8 cellular contexts compared by ENCODE assay signal in the genomic region with DNA sequence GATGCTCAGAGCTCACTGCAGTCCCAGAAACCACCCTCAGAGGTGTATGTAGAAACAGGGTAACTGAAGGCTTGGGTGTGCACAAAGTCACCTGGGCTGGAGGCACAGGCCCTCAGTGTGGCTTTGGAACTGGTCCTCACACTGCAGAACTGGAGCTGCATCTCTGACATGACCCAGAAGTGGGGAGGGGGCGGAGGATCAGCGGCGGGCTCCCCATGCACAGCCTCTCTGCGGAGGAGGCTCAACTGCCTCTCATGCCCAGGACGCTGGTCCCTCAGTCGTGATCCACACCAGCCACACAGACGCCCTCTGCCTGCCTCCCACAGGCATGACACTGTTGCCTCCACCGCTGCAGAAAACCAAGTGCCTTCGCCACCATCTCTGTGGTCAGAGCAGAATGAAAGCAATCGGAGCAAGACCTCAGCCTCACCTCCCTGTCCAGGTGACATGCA.
A peak's percentile ranks its signal among the peaks of the same experiment; 100 is the strongest.
DNase-seq lines count a peak whose midpoint lies in the region; ATAC-seq lines count a peak whose summit lies in the region.

No MANE protein-coding gene starts in this region.

- H3K27ac Mint-ChIP-seq in activated naive CD4-positive, alpha-beta T cell treated with anti-CD3 and anti-CD28 coated beads for 36 hours: no peak overlapping the region
- no peak overlapping the region for H3K27ac Mint-ChIP-seq in natural killer cell treated with Interleukin-12 subunit alpha and Interleukin-12 subunit beta and Interleukin-15 and Interleukin-18, amount 100 ng/mL, for 72 hours

- intact Hi-C loops in activated naive CD4-positive, alpha-beta T cell treated with anti-CD3 and anti-CD28 coated beads for 36 hours (cut with micrococcal nuclease): no loop called here

- DNase-seq in activated naive CD4-positive, alpha-beta T cell treated with anti-CD3 and anti-CD28 coated beads for 36 hours: peak; percentile 27
- DNase-seq in activated naive CD4-positive, alpha-beta T cell (lab: John Stamatoyannopoulos, UW): no peak
- peak; percentile 2 for DNase-seq in MV-4-11 (lab: John Stamatoyannopoulos, UW)
- peak; percentile 70 for DNase-seq in ecto neural progenitor cell (ENCODE audit: low spot score)
- no peak for DNase-seq in natural killer cell treated with Interleukin-12 subunit alpha and Interleukin-12 subunit beta and Interleukin-15 and Interleukin-18, amount 100 ng/mL, for 72 hours (ENCODE audit: low spot score)
- DNase-seq in D341Med (ENCODE audit: low spot score): no peak

- CTCF ChIA-PET in activated naive CD4-positive, alpha-beta T cell treated with anti-CD3 and anti-CD28 coated beads for 36 hours (lab: Charles Lee): no interaction called here

- ATAC-seq in natural killer cell treated with Interleukin-12 subunit alpha and Interleukin-12 subunit beta and Interleukin-15 and Interleukin-18, amount 100 ng/mL, for 72 hours: peak; percentile 38 to 66
- ATAC-seq in GM19452 (IDR thresholded peaks at IDR 0.05; ENCODE audit: unreplicated experiment) (no peak), GM18909 (IDR thresholded peaks at IDR 0.05; ENCODE audit: poor library complexity, unreplicated experiment) (no peak)

- peaks cover 2% of the 10 kb centered on the region for H3K9me3 Mint-ChIP-seq in activated naive CD4-positive, alpha-beta T cell treated with anti-CD3 and anti-CD28 coated beads for 36 hours
- H3K9me3 Mint-ChIP-seq in natural killer cell treated with Interleukin-12 subunit alpha and Interleukin-12 subunit beta and Interleukin-15 and Interleukin-18, amount 100 ng/mL, for 72 hours: no peaks in the 10 kb centered on the region

- H3K4me3 Mint-ChIP-seq in activated naive CD4-positive, alpha-beta T cell treated with anti-CD3 and anti-CD28 coated beads for 36 hours: no peak overlapping the region
- no peak overlapping the region for H3K4me3 Mint-ChIP-seq in natural killer cell treated with Interleukin-12 subunit alpha and Interleukin-12 subunit beta and Interleukin-15 and Interleukin-18, amount 100 ng/mL, for 72 hours

- no peaks in the 10 kb centered on the region for H3K36me3 Mint-ChIP-seq in activated naive CD4-positive, alpha-beta T cell treated with anti-CD3 and anti-CD28 coated beads for 36 hours (ENCODE audit: low read depth)
- H3K36me3 Mint-ChIP-seq in natural killer cell treated with Interleukin-12 subunit alpha and Interleukin-12 subunit beta and Interleukin-15 and Interleukin-18, amount 100 ng/mL, for 72 hours: no peaks in the 10 kb centered on the region

- H3K27me3 Mint-ChIP-seq in activated naive CD4-positive, alpha-beta T cell treated with anti-CD3 and anti-CD28 coated beads for 36 hours (ENCODE audit: low read depth): peaks cover 35% of the 10 kb centered on the region
- H3K27me3 Mint-ChIP-seq in natural killer cell treated with Interleukin-12 subunit alpha and Interleukin-12 subunit beta and Interleukin-15 and Interleukin-18, amount 100 ng/mL, for 72 hours: peaks cover 35 to 56% of the 10 kb centered on the region in 2 donors

- H3K4me1 Mint-ChIP-seq in activated naive CD4-positive, alpha-beta T cell treated with anti-CD3 and anti-CD28 coated beads for 36 hours (ENCODE audit: low read depth): peaks cover 4% of the 10 kb centered on the region
- H3K4me1 Mint-ChIP-seq in natural killer cell treated with Interleukin-12 subunit alpha and Interleukin-12 subunit beta and Interleukin-15 and Interleukin-18, amount 100 ng/mL, for 72 hours (ENCODE audit: low read depth in 2 of 2): peaks cover 0 to 5% of the 10 kb centered on the region in 2 donors

Comparison
In these comparisons a context has a peak if more than half of its experiments do, and no peak if none do; other contexts are left out.
1. DNase-seq: peak in activated naive CD4-positive, alpha-beta T cell treated with anti-CD3 and anti-CD28 coated beads for 36 hours (single experiment), MV-4-11 (single experiment) and ecto neural progenitor cell (single experiment); none in activated naive CD4-positive, alpha-beta T cell (0 of 4), natural killer cell treated with Interleukin-12 subunit alpha and Interleukin-12 subunit beta and Interleukin-15 and Interleukin-18, amount 100 ng/mL, for 72 hours (single experiment) and D341Med (single experiment).
2. ATAC-seq: peak in natural killer cell treated with Interleukin-12 subunit alpha and Interleukin-12 subunit beta and Interleukin-15 and Interleukin-18, amount 100 ng/mL, for 72 hours (2 of 2); none in GM19452 (single experiment) and GM18909 (single experiment).